Comparison of ENCODE assay signal across 16 cellular contexts in the genomic region with DNA sequence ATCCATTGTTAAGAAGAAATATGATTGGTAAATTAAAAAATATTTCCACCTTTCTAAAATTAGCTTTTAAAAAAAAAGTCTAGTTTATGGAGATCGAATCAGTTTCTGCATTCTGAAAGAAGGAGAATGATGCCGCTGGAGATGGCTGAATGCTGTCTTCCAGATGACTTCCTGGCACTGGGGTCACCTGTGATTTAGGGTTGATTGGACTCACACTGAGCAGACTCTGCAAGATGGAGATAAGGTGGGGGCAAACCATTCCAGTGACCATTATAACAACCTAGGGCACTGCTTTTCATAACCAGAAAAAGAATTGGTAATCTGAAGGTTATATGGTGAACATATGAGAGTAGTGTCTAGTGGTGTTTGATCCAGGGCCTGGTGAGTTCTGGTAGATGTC. TPM values are rescaled to one million over a fixed set of nuclear protein-coding genes. Genes with fewer than 3 reads are reported as not detected.
DNase-seq lines count a peak whose midpoint lies in the region; ATAC-seq and TF ChIP-seq lines count a peak whose summit lies in the region.
"Had no signal": no experiment of that assay in that cellular context is flagged by ENCODE, and none has a peak within 500 bp of the region (broad histone marks: within the 10 kb centered on the region; RNA-seq: fewer than 3 reads in every experiment).

No MANE protein-coding gene starts in this region.

- no peak overlapping the region for H4K91ac ChIP-seq in mesenchymal stem cell (ENCODE audit: low read length)

- WGBS in body of pancreas, 2 donors, result 72 to 83% methylated on average over 2 of the region's 2 CpGs
- 100% methylated on average over 2 of the region's 2 CpGs for WGBS in mesenchymal stem cell
- 76 to 89% methylated on average over 2 of the region's 2 CpGs for WGBS in testis, 2 donors

- H3K4me3 ChIP-seq in cardiac muscle cell, result no peak overlapping the region
- no peak overlapping the region for H3K4me3 ChIP-seq in body of pancreas
- H3K4me3 ChIP-seq in mesenchymal stem cell (ENCODE audit: insufficient read depth in 1 of 2, low read depth in 1 of 2, low read length in 2 of 2), result no peak overlapping the region
- no peak overlapping the region for H3K4me3 ChIP-seq in testis
- H3K4me3 ChIP-seq: BLaER1 treated with 17β-estradiol and CSF1 and Interleukin-3, amounts not matched to agents 10 nM and 100 nM; GM23248 had no signal

- no peak overlapping the region for H3K9ac ChIP-seq in mesenchymal stem cell (ENCODE audit: low read length)
- H3K9ac ChIP-seq: BLaER1 treated with 17β-estradiol and CSF1 and Interleukin-3, amounts not matched to agents 10 nM and 100 nM; GM23248 had no signal

- no peak overlapping the region for H2BK15ac ChIP-seq in mesenchymal stem cell (ENCODE audit: low read depth, poor library complexity, severe bottlenecking)

- no peak overlapping the region for H2BK120ac ChIP-seq in mesenchymal stem cell (ENCODE audit: low read depth, low read length)

- TF ChIP-seq POLR2A in body of pancreas (IDR thresholded peaks at IDR 0.05) (no peak), testis (IDR thresholded peaks at IDR 0.05) (no peak)

- no peak overlapping the region for H2BK12ac ChIP-seq in mesenchymal stem cell (ENCODE audit: low read length in 2 of 2)

- no peak overlapping the region for H3K14ac ChIP-seq in mesenchymal stem cell (ENCODE audit: low read length in 2 of 2)

- H2AFZ ChIP-seq in mesenchymal stem cell (ENCODE audit: low read depth, low read length), result no peak overlapping the region
- H2AFZ ChIP-seq: GM23248 had no signal

- no peak overlapping the region for H3K23ac ChIP-seq in mesenchymal stem cell (ENCODE audit: low read length in 2 of 2)

- DNase-seq in cardiac muscle cell (ENCODE audit: low read depth in 1 of 2, low spot score in 1 of 2) (no peak), left cardiac atrium (no peak), body of pancreas (no peak), mesenchymal stem cell (no peak), testis (no peak), HEK293T (ENCODE audit: extremely low spot score) (no peak), islet precursor cell (no peak)
- DNase-seq: GF-D8, GM23248, Karpas-422, NCI-H1930, NCI-H2171, NCI-H446 treated with DMSO at 0.1 percent for 48 hours, NCI-H748 treated with DMSO at 0.1 percent for 48 hours had no signal

- no peak for TF ChIP-seq CTCF in cardiac muscle cell (IDR thresholded peaks at IDR 0.05; ENCODE audit: low read depth, low read length)
- no peak for TF ChIP-seq CTCF in body of pancreas (IDR thresholded peaks at IDR 0.05)
- no peak for TF ChIP-seq CTCF in testis (IDR thresholded peaks at IDR 0.05)

- H3K36me3 ChIP-seq in cardiac muscle cell (peaks cover 46% of the 10 kb centered on the region), body of pancreas (replicated peaks in 1 of 2; ENCODE audit: insufficient read depth in 1 of 2, low read depth in 2 of 2) (peaks cover 0 to 11% of the 10 kb centered on the region in 2 donors), mesenchymal stem cell (ENCODE audit: control insufficient read depth in 1 of 2, insufficient read depth in 2 of 2, low read depth in 1 of 2, low read length in 2 of 2) (peaks cover 17 to 58% of the 10 kb centered on the region in 2 experiments), testis (ENCODE audit: low read depth, missing control alignments) (no peaks in the 10 kb centered on the region)

- H2AK5ac ChIP-seq in mesenchymal stem cell (ENCODE audit: low read length, severe bottlenecking), result peak overlapping the region; percentile 44

- H3K4me1 ChIP-seq in cardiac muscle cell (ENCODE audit: low read depth) (peaks cover 21% of the 10 kb centered on the region), body of pancreas (peaks cover 38% of the 10 kb centered on the region), mesenchymal stem cell (ENCODE audit: control insufficient read depth, insufficient read depth, low read depth, low read length) (peaks cover 5% of the 10 kb centered on the region), testis (peaks cover 16% of the 10 kb centered on the region)

- intact Hi-C loops in left cardiac atrium (cut with DNase I), result loop anchor here (10.0 kb wide), 2 partner anchors 107 to 563 kb away; no protein-coding TSS in a partner anchor
- intact Hi-C loops in body of pancreas (cut with DNase I), result no loop called here
- intact Hi-C loops in testis (cut with DNase I; ENCODE audit: low total_unique reads), result no loop called here

- no peak for ATAC-seq in left cardiac atrium
- no peak for ATAC-seq in body of pancreas
- ATAC-seq in HG02642 (IDR thresholded peaks at IDR 0.05; ENCODE audit: poor library complexity, unreplicated experiment), result no peak

- no peak overlapping the region for H3K4me2 ChIP-seq in mesenchymal stem cell (ENCODE audit: low read length, poor library complexity, severe bottlenecking)
- H3K4me2 ChIP-seq: BLaER1 treated with 17β-estradiol and CSF1 and Interleukin-3, amounts not matched to agents 10 nM and 100 nM had no signal

- H3K27ac ChIP-seq in cardiac muscle cell (peak overlapping the region; percentile 73), body of pancreas (peak overlapping the region; percentile 49 to 81 (median 69)), mesenchymal stem cell (ENCODE audit: low read length, poor library complexity, severe bottlenecking) (no peak overlapping the region), testis (peak overlapping the region; percentile 44 to 78)
- H3K27ac ChIP-seq: BLaER1 treated with 17β-estradiol and CSF1 and Interleukin-3, amounts not matched to agents 10 nM and 100 nM; GM23248 had no signal

- H3K27me3 ChIP-seq in cardiac muscle cell (no peaks in the 10 kb centered on the region), body of pancreas (no peaks in the 10 kb centered on the region), mesenchymal stem cell (ENCODE audit: control insufficient read depth in 1 of 2, insufficient read depth in 1 of 2, low read length in 2 of 2) (no peaks in the 10 kb centered on the region), testis (no peaks in the 10 kb centered on the region)
- H3K27me3 ChIP-seq: BLaER1 treated with 17β-estradiol and CSF1 and Interleukin-3, amounts not matched to agents 10 nM and 100 nM had no signal

- no peak overlapping the region for H3K18ac ChIP-seq in mesenchymal stem cell (ENCODE audit: low read depth in 1 of 2, low read length in 2 of 2)

- H2BK5ac ChIP-seq in mesenchymal stem cell (ENCODE audit: low read depth, low read length, poor library complexity, severe bottlenecking), result no peak overlapping the region

- H3K9me3 ChIP-seq in cardiac muscle cell (ENCODE audit: low read depth) (no peaks in the 10 kb centered on the region), body of pancreas (no peaks in the 10 kb centered on the region), mesenchymal stem cell (ENCODE audit: control insufficient read depth, low read length) (no peaks in the 10 kb centered on the region), testis (no peaks in the 10 kb centered on the region)
- H3K9me3 ChIP-seq: BLaER1 treated with 17β-estradiol and CSF1 and Interleukin-3, amounts not matched to agents 10 nM and 100 nM had no signal

- POLR2A ChIA-PET in HEK293T (lab: Yijun Ruan, JAX), result no interaction called here

- H4K8ac ChIP-seq in mesenchymal stem cell (ENCODE audit: low read length), result no peak overlapping the region

- H3K79me1 ChIP-seq in mesenchymal stem cell (replicated peaks; ENCODE audit: low read length, poor library complexity, severe bottlenecking), result peaks cover 14% of the 10 kb centered on the region

- CTCF ChIA-PET in HEK293T (lab: Yijun Ruan, JAX), result interaction anchor here (0.8 to 3.6 kb wide), 3 partner anchors 9 to 75 kb away, joined by 3 to 19 read pairs (median 4); no protein-coding TSS in a partner anchor

- no peak overlapping the region for H3K4ac ChIP-seq in mesenchymal stem cell (ENCODE audit: low read depth in 1 of 2, low read length in 2 of 2)

TF ChIP-seq in HEK293T, 16 proteins besides CTCF, POLR2A, EP300 and RAD21:
- TF ChIP-seq NFRKB (IDR thresholded peaks at IDR 0.05), result no peak
- TF ChIP-seq TARDBP (IDR thresholded peaks at IDR 0.05), result no peak
- no peak for TF ChIP-seq BHLHE40 (IDR thresholded peaks at IDR 0.05; ENCODE audit: borderline replicate concordance)
- TF ChIP-seq SUZ12 (IDR thresholded peaks at IDR 0.05), result no peak
- no peak for TF ChIP-seq FOXK2 (IDR thresholded peaks at IDR 0.05)
- no peak for TF ChIP-seq ELF4 (IDR thresholded peaks at IDR 0.05)
- no peak for TF ChIP-seq SP1 (IDR thresholded peaks at IDR 0.05)
- no peak for TF ChIP-seq PKNOX1 (IDR thresholded peaks at IDR 0.05)
- no peak for TF ChIP-seq FOXM1 (IDR thresholded peaks at IDR 0.05; ENCODE audit: borderline replicate concordance)
- TF ChIP-seq CTBP1 (IDR thresholded peaks at IDR 0.05; ENCODE audit: borderline replicate concordance), result no peak
- TF ChIP-seq LEF1 (IDR thresholded peaks at IDR 0.05; ENCODE audit: borderline replicate concordance), result no peak
- TF ChIP-seq ZNF384 (IDR thresholded peaks at IDR 0.05), result no peak

RNA-seq across cellular contexts. Expression of gene RHOBTB3, which starts 40.8 kb away (rescaled TPM):
- total RNA-seq in cardiac muscle cell, result 343 and 477 TPM in 2 replicates
- polyA plus RNA-seq in cardiac muscle cell, result 455 and 589 TPM in 2 replicates
- total RNA-seq in left cardiac atrium, result 100 to 1,000 TPM; 101 to 110 TPM
- 100 to 1,000 TPM; 153 to 196 TPM for total RNA-seq in body of pancreas
- polyA plus RNA-seq in mesenchymal stem cell (2013, experiment 1 of 2), result 279 TPM
- polyA plus RNA-seq in mesenchymal stem cell (2013, experiment 2 of 2), result 271 TPM
- 100 to 1,000 TPM; 163 to 190 TPM for total RNA-seq in testis
- 44.1 TPM for polyA plus RNA-seq in testis (ENCODE audit: insufficient read depth, low read depth, low replicate concordance)

RNA-seq across cellular contexts. Expression of gene GLRX, which starts 50.6 kb away (rescaled TPM):
- total RNA-seq in cardiac muscle cell (15.7 and 23.9 TPM in 2 replicates), left cardiac atrium (10 to 100 TPM; 73.1 to 76.0 TPM), body of pancreas (10 to 100 TPM in 1 of 2 donors, 1 to 10 TPM in 1; 8.6 to 17.6 TPM), testis (1 to 10 TPM; 4.5 to 5.4 TPM)
- polyA plus RNA-seq in cardiac muscle cell (51.1 and 54.8 TPM in 2 replicates), testis (ENCODE audit: insufficient read depth, low read depth, low replicate concordance) (15.0 TPM)
- polyA plus RNA-seq in mesenchymal stem cell (2013, experiment 1 of 2), result 137 TPM
- polyA plus RNA-seq in mesenchymal stem cell (2013, experiment 2 of 2), result 143 TPM

Comparison
In these comparisons a context has a peak if more than half of its experiments do, and no peak if none do; other contexts are left out.
1. intact Hi-C loops: an anchor here in left cardiac atrium (10.0 kb wide); none called in body of pancreas and testis.